In the genomic region with DNA sequence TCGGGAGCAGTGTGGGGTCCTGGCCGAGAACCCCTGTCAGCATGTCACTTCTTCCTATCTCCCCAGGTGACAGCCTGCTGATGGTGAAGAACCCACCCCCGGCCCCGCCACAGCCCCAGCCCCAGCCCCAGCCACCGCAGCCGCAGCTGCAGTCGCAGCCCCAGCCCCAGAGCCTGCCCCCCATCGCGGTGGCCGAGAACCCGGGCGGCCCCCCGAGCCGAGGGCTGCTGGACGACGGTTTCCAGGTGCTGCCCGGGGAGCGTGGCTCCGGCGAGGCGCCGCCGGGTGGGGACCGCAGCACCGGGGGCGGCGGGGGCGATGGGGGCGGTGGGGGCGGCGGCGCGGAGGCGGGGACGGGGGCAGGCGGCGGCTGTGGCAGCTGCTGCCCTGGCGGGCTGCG, we compare ENCODE assay signal across 9 cellular contexts.
"Had no signal": no experiment of that assay in that cellular context is flagged by ENCODE, and none has a peak within 500 bp of the region (broad histone marks: within the 10 kb centered on the region; RNA-seq: fewer than 3 reads in every experiment).

No MANE protein-coding gene starts in this region.

- H2AFZ ChIP-seq: GM23338 had no signal

- H3K9me3 ChIP-seq: HAP-1 had no signal

- H3K9me3 Mint-ChIP-seq: GM23338, HFFc6, IgD-negative memory B cell had no signal

- FAIRE-seq: H1, H54, HepG2 had no signal

- H3K4me3 Mint-ChIP-seq: GM23338, HFFc6, IgD-negative memory B cell had no signal

- H3K4me3 ChIP-seq: GM23338, HAP-1 had no signal

- H3K27ac Mint-ChIP-seq: GM23338, HFFc6, IgD-negative memory B cell had no signal

- ATAC-seq: GM23338, HCT116, HepG2 had no signal

- H3K27ac ChIP-seq: HL-60 had no signal

- H3K4me2 ChIP-seq: GM23338 had no signal

- H3K4me1 Mint-ChIP-seq: IgD-negative memory B cell had no signal

- H3K27me3 Mint-ChIP-seq: IgD-negative memory B cell had no signal

- DNase-seq: HFFc6 had no signal
